12 cellular contexts compared by ENCODE assay signal in genomic region chr17:74478369-74479100, GRCh38. TPM values are rescaled to one million over a fixed set of nuclear protein-coding genes. Genes with fewer than 3 reads are reported as not detected.
A peak's percentile ranks its signal among the peaks of the same experiment; 100 is the strongest.
DNase-seq lines count a peak whose midpoint lies in the region; ATAC-seq and TF ChIP-seq lines count a peak whose summit lies in the region.
"Had no signal": no experiment of that assay in that cellular context is flagged by ENCODE, and none has a peak within 500 bp of the region (broad histone marks: within the 10 kb centered on the region; RNA-seq: fewer than 3 reads in every experiment).

No MANE protein-coding gene starts in this region.

- peaks cover 70% of the 10 kb centered on the region for H3K36me3 Mint-ChIP-seq in activated T-helper 1 cell treated with anti-CD3 and anti-CD28 coated beads, Interleukin-12 subunit alpha, Interleukin-12 subunit beta, Interleukin-2, Interleukin-4 antibody, amounts not matched to agents 30 ng/mL and 10 ng/mL and 1 ng/mL, durations not matched to agents 14 hours and 24 hours and 36 hours (ENCODE audit: low read depth)
- peaks cover 39% of the 10 kb centered on the region for H3K36me3 Mint-ChIP-seq in natural killer cell
- peaks cover 2 to 5% (median 3%) of the 10 kb centered on the region in 3 experiments; a peak in 6 of 7 replicates for H3K36me3 Mint-ChIP-seq in H9 (ENCODE audit: insufficient read depth in 1 of 3, low read depth in 3 of 3)

- H3K56ac ChIP-seq in H9 (ENCODE audit: insufficient read length, low read depth, low read length) = no peak overlapping the region

- H3K18ac ChIP-seq in H9 (ENCODE audit: insufficient read length, low read depth, low read length) = no peak overlapping the region

- no peaks in the 10 kb centered on the region for H3K27me3 Mint-ChIP-seq in activated T-helper 1 cell treated with anti-CD3 and anti-CD28 coated beads, Interleukin-12 subunit alpha, Interleukin-12 subunit beta, Interleukin-2, Interleukin-4 antibody, amounts not matched to agents 30 ng/mL and 10 ng/mL and 1 ng/mL, durations not matched to agents 14 hours and 24 hours and 36 hours (ENCODE audit: insufficient read depth)
- H3K27me3 Mint-ChIP-seq in natural killer cell (ENCODE audit: low read depth in 2 of 2) (no peaks in the 10 kb centered on the region), H9 (ENCODE audit: low read depth) (peaks cover 55% of the 10 kb centered on the region)

- H4K20me1 ChIP-seq in MM.1S (ENCODE audit: insufficient read depth, low read length) = no peaks in the 10 kb centered on the region
- H4K20me1 ChIP-seq in H9 (ENCODE audit: control insufficient read depth, insufficient read depth, insufficient read length) = no peaks in the 10 kb centered on the region

- peak overlapping the region; percentile 7; the same call in 1 of the 2 replicates for H3K4me2 ChIP-seq in MM.1S (ENCODE audit: low read depth, low read length)
- H3K4me2 ChIP-seq in H9 (ENCODE audit: insufficient read depth, insufficient read length, low read length) = no peak overlapping the region

- peaks cover 63% of the 10 kb centered on the region for H3K4me1 Mint-ChIP-seq in activated T-helper 1 cell treated with anti-CD3 and anti-CD28 coated beads, Interleukin-12 subunit alpha, Interleukin-12 subunit beta, Interleukin-2, Interleukin-4 antibody, amounts not matched to agents 30 ng/mL and 10 ng/mL and 1 ng/mL, durations not matched to agents 14 hours and 24 hours and 36 hours (ENCODE audit: low read depth)
- H3K4me1 Mint-ChIP-seq in natural killer cell (peaks cover 86 to 97% of the 10 kb centered on the region in 2 donors), H9 (peaks cover 4 to 5% of the 10 kb centered on the region in 2 experiments)

- H2BK12ac ChIP-seq in H9 (ENCODE audit: insufficient read length, low read depth, low read length) = no peak overlapping the region

- peaks cover 4% of the 10 kb centered on the region for H3K23me2 ChIP-seq in H9 (ENCODE audit: insufficient read length, low read depth, low read length, poor library complexity, severe bottlenecking)

- H2AFZ ChIP-seq in MM.1S (ENCODE audit: low read length) = no peak overlapping the region
- no peak overlapping the region for H2AFZ ChIP-seq in H9 (ENCODE audit: low read length)

- peak; percentile 35 to 75 (median 38) for ATAC-seq in natural killer cell
- no peak for ATAC-seq in HG03095 (IDR thresholded peaks at IDR 0.05; ENCODE audit: unreplicated experiment)
- ATAC-seq: HCT116 had no signal

- no peaks in the 10 kb centered on the region for H3F3A ChIP-seq in MM.1S (ENCODE audit: insufficient read depth, low read length)

- no peak overlapping the region for H3K14ac ChIP-seq in H9 (ENCODE audit: insufficient read depth, low read length)

- peak overlapping the region; percentile 18; the same call in 1 of the 2 replicates for H3K27ac ChIP-seq in MM.1S (ENCODE audit: low read length)
- H3K27ac ChIP-seq in H9 (ENCODE audit: insufficient read length, low read depth, low read length) = no peak overlapping the region
- H3K27ac ChIP-seq: ovary had no signal

- H3K4me3 ChIP-seq in GM12865 (ENCODE audit: low read depth, low read length) (no peak overlapping the region), MM.1S (ENCODE audit: low read length) (no peak overlapping the region)
- H3K4me3 ChIP-seq: ovary had no signal

- DNase-seq in GM12865 (ENCODE audit: low read depth) (peak; percentile 23), MM.1S (no peak), natural killer cell (no peak), NCI-H774 (lab: John Stamatoyannopoulos, UW) (no peak), H9 (no peak), NCI-H2107 (lab: John Stamatoyannopoulos, UW) (no peak)
- DNase-seq in activated T-helper 1 cell treated with anti-CD3 and anti-CD28 coated beads, Interleukin-12 subunit alpha, Interleukin-12 subunit beta, Interleukin-2, Interleukin-4 antibody, amounts not matched to agents 30 ng/mL and 10 ng/mL and 1 ng/mL, durations not matched to agents 14 hours and 24 hours and 36 hours (ENCODE audit: low spot score) = peak; percentile 57
- DNase-seq: NCI-H1436, ovary, T-helper 9 cell had no signal

- H4K8ac ChIP-seq in H9 (replicated peaks; ENCODE audit: insufficient read length, low read depth, low read length) = no peak overlapping the region

- H3K79me1 ChIP-seq in H9 (ENCODE audit: insufficient read depth, low read depth, low read length, poor library complexity, severe bottlenecking) = no peaks in the 10 kb centered on the region

- no peak overlapping the region for H3K9ac ChIP-seq in MM.1S (ENCODE audit: low read length)
- H3K9ac ChIP-seq in H9 (ENCODE audit: extremely low read depth, insufficient read length, low read length) = no peak overlapping the region

- H3K4me1 ChIP-seq in MM.1S (ENCODE audit: low read length) (peaks cover 14% of the 10 kb centered on the region), H9 (ENCODE audit: insufficient read depth, low read length) (no peaks in the 10 kb centered on the region)

- no peak overlapping the region for H4K5ac ChIP-seq in H9 (ENCODE audit: insufficient read length, low read depth, low read length)

- H3K9me2 ChIP-seq in MM.1S (replicated peaks; ENCODE audit: insufficient read depth, low read length) = no peaks in the 10 kb centered on the region

- no peak overlapping the region for H2BK5ac ChIP-seq in H9 (ENCODE audit: insufficient read length, low read length)

- H3K27ac Mint-ChIP-seq in activated T-helper 1 cell treated with anti-CD3 and anti-CD28 coated beads, Interleukin-12 subunit alpha, Interleukin-12 subunit beta, Interleukin-2, Interleukin-4 antibody, amounts not matched to agents 30 ng/mL and 10 ng/mL and 1 ng/mL, durations not matched to agents 14 hours and 24 hours and 36 hours = peak overlapping the region; percentile 83
- H3K27ac Mint-ChIP-seq in natural killer cell (peak overlapping the region; percentile 92 to 93), H9 (peak overlapping the region in 1 of 3 experiments; percentile 70; a peak in 1 of 7 replicates)

- H3K4me3 Mint-ChIP-seq in activated T-helper 1 cell treated with anti-CD3 and anti-CD28 coated beads, Interleukin-12 subunit alpha, Interleukin-12 subunit beta, Interleukin-2, Interleukin-4 antibody, amounts not matched to agents 30 ng/mL and 10 ng/mL and 1 ng/mL, durations not matched to agents 14 hours and 24 hours and 36 hours = peak overlapping the region; percentile 67
- H3K4me3 Mint-ChIP-seq in natural killer cell (peak overlapping the region; percentile 73), H9 (no peak overlapping the region)

- intact Hi-C loops in activated T-helper 1 cell treated with anti-CD3 and anti-CD28 coated beads, Interleukin-12 subunit alpha, Interleukin-12 subunit beta, Interleukin-2, Interleukin-4 antibody, amounts not matched to agents 30 ng/mL and 10 ng/mL and 1 ng/mL, durations not matched to agents 14 hours and 24 hours and 36 hours (cut with micrococcal nuclease) = loop anchor here (1.0 to 10.0 kb wide), 3 partner anchors 11 to 256 kb away; partner anchors contain the start of gene RAB37
- intact Hi-C loops in natural killer cell (cut with micrococcal nuclease) = loop anchor here (1.0 kb wide), 1 partner anchor 13 kb away; no protein-coding TSS in a partner anchor

- no peak overlapping the region for H2BK20ac ChIP-seq in H9 (ENCODE audit: low read depth, low read length, poor library complexity, severe bottlenecking)

- H3K79me2 ChIP-seq in MM.1S (ENCODE audit: low read length) = no peaks in the 10 kb centered on the region
- no peaks in the 10 kb centered on the region for H3K79me2 ChIP-seq in H9 (ENCODE audit: insufficient read depth, low read length)

- H3K27me3 ChIP-seq in MM.1S (replicated peaks; ENCODE audit: insufficient read depth, low read length) = no peaks in the 10 kb centered on the region
- no peaks in the 10 kb centered on the region for H3K27me3 ChIP-seq in H9 (ENCODE audit: insufficient read depth, low read length)
- H3K27me3 ChIP-seq: ovary had no signal

- no peak overlapping the region for H3K23ac ChIP-seq in H9 (ENCODE audit: insufficient read length, low read depth, low read length)

- WGBS in H9 (ENCODE audit: extremely low coverage, insufficient read length, low lambda C conversion rate) = no CpG with 5 or more reads among the region's 7 CpGs

- no peak overlapping the region for H3T11ph ChIP-seq in H9 (ENCODE audit: low read length)

- no peak overlapping the region for H3K4ac ChIP-seq in H9 (ENCODE audit: low read depth, low read length)

- H2BK120ac ChIP-seq in H9 (ENCODE audit: low read depth, low read length, poor library complexity, severe bottlenecking) = no peak overlapping the region

- H3K9me3 ChIP-seq in MM.1S (replicated peaks; ENCODE audit: insufficient read depth, low read length) (no peaks in the 10 kb centered on the region), H9 (ENCODE audit: control insufficient read depth, low read depth, low read length) (no peaks in the 10 kb centered on the region)

- no peak overlapping the region for H4K91ac ChIP-seq in H9 (ENCODE audit: insufficient read length, low read depth, low read length)

- no peak for TF ChIP-seq CTCF in GM12865 (IDR thresholded peaks at IDR 0.05; ENCODE audit: insufficient read depth, low read depth, low read length, missing control alignments)
- TF ChIP-seq CTCF in MM.1S (IDR thresholded peaks at IDR 0.05; ENCODE audit: low read length) = no peak
- TF ChIP-seq CTCF in natural killer cell (IDR thresholded peaks at IDR 0.05) = no peak
- TF ChIP-seq CTCF in H9 (conservative IDR thresholded peaks at IDR 0.05) = no peak

- H3K36me3 ChIP-seq in MM.1S (replicated peaks; ENCODE audit: insufficient read depth, low read length) = no peaks in the 10 kb centered on the region
- H3K36me3 ChIP-seq: ovary had no signal

- no peak overlapping the region for H2AK5ac ChIP-seq in H9 (ENCODE audit: insufficient read length, low read length)

- H2BK15ac ChIP-seq in H9 (ENCODE audit: low read depth, low read length) = no peak overlapping the region

- H3K9me3 Mint-ChIP-seq in activated T-helper 1 cell treated with anti-CD3 and anti-CD28 coated beads, Interleukin-12 subunit alpha, Interleukin-12 subunit beta, Interleukin-2, Interleukin-4 antibody, amounts not matched to agents 30 ng/mL and 10 ng/mL and 1 ng/mL, durations not matched to agents 14 hours and 24 hours and 36 hours = peaks cover 16% of the 10 kb centered on the region
- H3K9me3 Mint-ChIP-seq in natural killer cell = no peaks in the 10 kb centered on the region
- H3K9me3 Mint-ChIP-seq in H9 = peaks cover 18 to 22% of the 10 kb centered on the region in 2 experiments

RNA-seq across cellular contexts. Expression of gene CD300A, which starts 12.1 kb away (rescaled TPM):
- total RNA-seq in activated T-helper 1 cell treated with anti-CD3 and anti-CD28 coated beads, Interleukin-12 subunit alpha, Interleukin-12 subunit beta, Interleukin-2, Interleukin-4 antibody, amounts not matched to agents 30 ng/mL and 10 ng/mL and 1 ng/mL, durations not matched to agents 14 hours and 24 hours and 36 hours = 9.8 and 10.4 TPM in 2 replicates
- total RNA-seq in natural killer cell (100 to 1,000 TPM; 287 to 370 (median 295) TPM), H9 (2021) (not detected in 2 replicates)

RNA-seq across cellular contexts. Expression of gene GPRC5C, which starts 46.6 kb away (rescaled TPM):
- 0.86 TPM in 1 of 2 replicates, not detected in the other for total RNA-seq in activated T-helper 1 cell treated with anti-CD3 and anti-CD28 coated beads, Interleukin-12 subunit alpha, Interleukin-12 subunit beta, Interleukin-2, Interleukin-4 antibody, amounts not matched to agents 30 ng/mL and 10 ng/mL and 1 ng/mL, durations not matched to agents 14 hours and 24 hours and 36 hours
- total RNA-seq in natural killer cell (under 1 TPM; 0.26 to 0.60 (median 0.29) TPM), H9 (2021) (15.2 and 15.5 TPM in 2 replicates)

RNA-seq across cellular contexts. Expression of gene CD300LB, which starts 52.7 kb away (rescaled TPM):
- total RNA-seq in activated T-helper 1 cell treated with anti-CD3 and anti-CD28 coated beads, Interleukin-12 subunit alpha, Interleukin-12 subunit beta, Interleukin-2, Interleukin-4 antibody, amounts not matched to agents 30 ng/mL and 10 ng/mL and 1 ng/mL, durations not matched to agents 14 hours and 24 hours and 36 hours = not detected in 2 replicates
- 1 to 10 TPM; 2.0 to 4.9 (median 3.5) TPM for total RNA-seq in natural killer cell
- total RNA-seq in H9 (2021) = not detected in 2 replicates

Comparison
In these comparisons a context has a peak if more than half of its experiments do, and no peak if none do; other contexts are left out.
1. DNase-seq: peak in GM12865 (single experiment) and activated T-helper 1 cell treated with anti-CD3 and anti-CD28 coated beads, Interleukin-12 subunit alpha, Interleukin-12 subunit beta, Interleukin-2, Interleukin-4 antibody, amounts not matched to agents 30 ng/mL and 10 ng/mL and 1 ng/mL, durations not matched to agents 14 hours and 24 hours and 36 hours (single experiment); none in MM.1S (single experiment), natural killer cell (single experiment), NCI-H774 (single experiment), H9 (single experiment) and NCI-H2107 (single experiment).
2. H3K4me3 Mint-ChIP-seq: peak in activated T-helper 1 cell treated with anti-CD3 and anti-CD28 coated beads, Interleukin-12 subunit alpha, Interleukin-12 subunit beta, Interleukin-2, Interleukin-4 antibody, amounts not matched to agents 30 ng/mL and 10 ng/mL and 1 ng/mL, durations not matched to agents 14 hours and 24 hours and 36 hours (single experiment) and natural killer cell (single experiment); none in H9 (0 of 2).
3. RNA of gene CD300A, which starts 12.1 kb away (total RNA-seq): 287 to 370 TPM in natural killer cell; 9.8 to 10.4 TPM in activated T-helper 1 cell treated with anti-CD3 and anti-CD28 coated beads, Interleukin-12 subunit alpha, Interleukin-12 subunit beta, Interleukin-2, Interleukin-4 antibody, amounts not matched to agents 30 ng/mL and 10 ng/mL and 1 ng/mL, durations not matched to agents 14 hours and 24 hours and 36 hours and not detected in H9; every median in the first group is over 10 times any median in the second.